ENCODE assay signal across 19 cellular contexts in genomic region chr12:70757830-70758493, GRCh38.
A peak's percentile ranks its signal among the peaks of the same experiment; 100 is the strongest.
DNase-seq lines count a peak whose midpoint lies in the region; ATAC-seq and TF ChIP-seq lines count a peak whose summit lies in the region.
"Had no signal": no experiment of that assay in that cellular context is flagged by ENCODE, and none has a peak within 500 bp of the region (broad histone marks: within the 10 kb centered on the region; RNA-seq: fewer than 3 reads in every experiment).

No MANE protein-coding gene starts in this region.

- H3K36me3 Mint-ChIP-seq in natural killer cell, result no peaks in the 10 kb centered on the region
- H3K36me3 Mint-ChIP-seq: CD14-positive monocyte had no signal

- H3K4me1 ChIP-seq in NT2/D1 (ENCODE audit: insufficient read depth, insufficient read length) (no peaks in the 10 kb centered on the region), neuron (ENCODE audit: insufficient read depth, low read length) (peaks cover 11% of the 10 kb centered on the region)

- H3K4me3 ChIP-seq in H7 (ENCODE audit: insufficient read depth, low read depth, low read length) (no peak overlapping the region), NT2/D1 (ENCODE audit: insufficient read length, low read depth) (no peak overlapping the region), neuron (ENCODE audit: low read length) (no peak overlapping the region)

- H3K4me1 Mint-ChIP-seq in natural killer cell, result no peaks in the 10 kb centered on the region
- H3K4me1 Mint-ChIP-seq: CD14-positive monocyte had no signal

- H3K36me3 ChIP-seq in H7 (replicated peaks; ENCODE audit: control insufficient read depth, insufficient read depth, low read length) (no peaks in the 10 kb centered on the region), NT2/D1 (ENCODE audit: insufficient read depth, insufficient read length, low read length) (no peaks in the 10 kb centered on the region), neuron (ENCODE audit: insufficient read depth, low read length) (no peaks in the 10 kb centered on the region)

- no peak for ATAC-seq in natural killer cell
- ATAC-seq: Panc1 had no signal

- intact Hi-C loops in natural killer cell (cut with micrococcal nuclease), result no loop called here

- no peak for TF ChIP-seq CTCF in natural killer cell (IDR thresholded peaks at IDR 0.05)

- peaks cover 4 to 20% of the 10 kb centered on the region in 2 donors for H3K27me3 Mint-ChIP-seq in natural killer cell (ENCODE audit: low read depth in 2 of 2)

- H3K27ac Mint-ChIP-seq in natural killer cell, result no peak overlapping the region
- H3K27ac Mint-ChIP-seq: CD14-positive monocyte had no signal

- H2AFZ ChIP-seq in neuron (ENCODE audit: low read depth, low read length), result peak overlapping the region; percentile 77

- H3K4me3 Mint-ChIP-seq in natural killer cell, result no peak overlapping the region
- H3K4me3 Mint-ChIP-seq: CD14-positive monocyte had no signal

- no peaks in the 10 kb centered on the region for H3K27me3 ChIP-seq in H7 (ENCODE audit: control insufficient read depth, insufficient read depth, low read length)
- H3K27me3 ChIP-seq in NT2/D1 (ENCODE audit: insufficient read depth, insufficient read length), result no peaks in the 10 kb centered on the region
- H3K27me3 ChIP-seq in neuron (ENCODE audit: insufficient read depth, low read length), result no peaks in the 10 kb centered on the region

- no peaks in the 10 kb centered on the region for H3K9me3 Mint-ChIP-seq in natural killer cell

- no peaks in the 10 kb centered on the region for H3K9me3 ChIP-seq in NT2/D1 (ENCODE audit: insufficient read depth, low read length)
- no peaks in the 10 kb centered on the region for H3K9me3 ChIP-seq in neuron (ENCODE audit: low read length)

- DNase-seq in H7, result peak; percentile 20
- DNase-seq in NT2/D1 (ENCODE audit: low read depth, low spot score), result peak; percentile 42
- peak; percentile 47 for DNase-seq in iPS DF 19.7 (ENCODE audit: low read depth, low spot score)
- no peak for DNase-seq in activated CD4-positive, alpha-beta T cell treated with anti-CD3 and anti-CD28 coated beads for 4 hours
- DNase-seq in HUDEP-2 (lab: John Stamatoyannopoulos, UW; ENCODE audit: unreplicated experiment in 76 of 76), result no peak
- no peak for DNase-seq in natural killer cell
- DNase-seq: ACHN, AML-193, COR-L47, DMS153, Karpas-422, MM.1S, NCI-H1105, NCI-H1694, NCI-H226, NCI-H524 treated with DMSO at 0.1 percent for 48 hours had no signal

- H3K9ac ChIP-seq in NT2/D1 (ENCODE audit: insufficient read length, low read depth), result no peak overlapping the region

Comparison
In these comparisons a context has a peak if more than half of its experiments do, and no peak if none do; other contexts are left out.
1. DNase-seq: peak in H7 (single experiment), NT2/D1 (single experiment) and iPS DF 19.7 (single experiment); none in activated CD4-positive, alpha-beta T cell treated with anti-CD3 and anti-CD28 coated beads for 4 hours (0 of 2), HUDEP-2 (0 of 76) and natural killer cell (single experiment).